Comparison of ENCODE assay signal across 19 cellular contexts in the genomic region with DNA sequence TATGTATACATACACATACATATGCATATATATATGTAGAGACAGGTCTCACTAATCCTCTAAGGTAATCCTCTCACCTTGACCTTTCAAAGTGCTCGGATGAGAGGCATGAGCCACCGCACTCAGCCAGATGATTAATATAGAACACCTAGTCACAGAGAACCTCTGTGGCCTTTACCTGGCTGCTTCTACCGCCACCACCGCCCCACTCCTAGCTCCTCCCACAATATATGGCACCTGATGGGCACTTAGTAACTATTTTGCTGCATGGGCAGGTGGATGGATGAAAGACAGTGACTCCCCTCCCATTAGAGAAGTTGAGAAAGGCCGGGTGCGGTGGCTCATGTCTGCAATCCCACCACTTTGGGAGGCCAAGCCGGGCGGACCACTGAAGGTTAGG. TPM values are rescaled to one million over a fixed set of nuclear protein-coding genes. Genes with fewer than 3 reads are reported as not detected.
A peak's percentile ranks its signal among the peaks of the same experiment; 100 is the strongest.
DNase-seq lines count a peak whose midpoint lies in the region; FAIRE-seq and TF ChIP-seq lines count a peak whose summit lies in the region.
"Had no signal": no experiment of that assay in that cellular context is flagged by ENCODE, and none has a peak within 500 bp of the region (broad histone marks: within the 10 kb centered on the region; RNA-seq: fewer than 3 reads in every experiment).

No MANE protein-coding gene starts in this region.

- H3K36me3 ChIP-seq in kidney (ENCODE audit: control insufficient read depth in 1 of 2, insufficient read depth in 2 of 2, low read length in 2 of 2) (no peaks in the 10 kb centered on the region), mucosa of rectum (ENCODE audit: control insufficient read depth in 2 of 2, insufficient read depth in 2 of 2, low read length in 2 of 2) (no peaks in the 10 kb centered on the region), transverse colon (no peaks in the 10 kb centered on the region)

- H3K9me3 ChIP-seq in kidney (ENCODE audit: control insufficient read depth in 1 of 2, low read length in 2 of 2) (no peaks in the 10 kb centered on the region), mucosa of rectum (ENCODE audit: control insufficient read depth in 2 of 2, low read length in 2 of 2) (no peaks in the 10 kb centered on the region), transverse colon (no peaks in the 10 kb centered on the region)
- H3K9me3 ChIP-seq: Caco-2 had no signal

- DNase-seq in kidney, result peak; percentile 41
- DNase-seq in transverse colon, result peak; percentile 62
- DNase-seq in GM20000 (ENCODE audit: low spot score), result no peak
- DNase-seq in activated CD8-positive, alpha-beta memory T cell treated with anti-CD3 and anti-CD28 coated beads, Interleukin-2, amount 50 U/mL, for 4 hours, result no peak
- no peak for DNase-seq in COLO668 (lab: John Stamatoyannopoulos, UW; ENCODE audit: unreplicated experiment)
- DNase-seq: C1 segment of cervical spinal cord; Caco-2; CD4-positive, alpha-beta memory T cell; DMS153; DND-41; H9 had no signal

- in situ Hi-C loops in transverse colon (cut with MboI; ENCODE audit: low pct_ligation_motif_present in 1 of 4, low pct_unique_long_range_greater_than_20kb in 1 of 4, low sequenced_read_pairs in 3 of 4), result no loop called here

- intact Hi-C loops in kidney (cut with DNase I) (no loop called here), transverse colon (cut with DNase I; ENCODE audit: low total_unique reads) (no loop called here)

- H3K9ac ChIP-seq in kidney (ENCODE audit: low read length in 2 of 2) (no peak overlapping the region), mucosa of rectum (ENCODE audit: low read depth in 1 of 2, low read length in 2 of 2) (peak overlapping the region in 1 of 2 donors; percentile 57)

- FAIRE-seq in kidney (lab: Jason Lieb, UNC), result no peak
- FAIRE-seq: G401.6, GM12892 had no signal

- H3K4me3 ChIP-seq in kidney (ENCODE audit: low read length in 2 of 2) (no peak overlapping the region), mucosa of rectum (ENCODE audit: low read length in 2 of 2) (no peak overlapping the region), transverse colon (no peak overlapping the region)
- H3K4me3 ChIP-seq: GM23338 had no signal

- peaks cover under 1 to 11% of the 10 kb centered on the region in 2 donors for H3K4me1 ChIP-seq in kidney (ENCODE audit: control insufficient read depth in 1 of 2, insufficient read depth in 1 of 2, low read depth in 1 of 2, low read length in 2 of 2)
- peaks cover 27 to 37% of the 10 kb centered on the region in 2 donors for H3K4me1 ChIP-seq in mucosa of rectum (ENCODE audit: control insufficient read depth in 2 of 2, insufficient read depth in 2 of 2, low read length in 2 of 2)
- peaks cover 0 to 46% (median 31%) of the 10 kb centered on the region in 4 donors for H3K4me1 ChIP-seq in transverse colon

- H3K27me3 ChIP-seq in mucosa of rectum (ENCODE audit: control insufficient read depth in 2 of 2, insufficient read depth in 2 of 2, low read length in 2 of 2) (no peaks in the 10 kb centered on the region), transverse colon (no peaks in the 10 kb centered on the region)

- H3K27ac ChIP-seq in kidney (ENCODE audit: low read depth in 2 of 2, low read length in 2 of 2) (no peak overlapping the region), mucosa of rectum (ENCODE audit: low read depth in 2 of 2, low read length in 2 of 2) (peak overlapping the region; percentile 43 to 58), transverse colon (peak overlapping the region; percentile 82 to 87 (median 84))

- 72 to 83% methylated on average over 2 to 7 of the region's 8 CpGs for WGBS in transverse colon (ENCODE audit: low coverage in 1 of 2), 2 donors

- no peak for TF ChIP-seq POLR2A in transverse colon (IDR thresholded peaks at IDR 0.05)

- TF ChIP-seq CTCF in kidney (IDR thresholded peaks at IDR 0.05; ENCODE audit: borderline replicate concordance, extremely low read depth, insufficient read depth) (no peak), transverse colon (IDR thresholded peaks at IDR 0.05) (no peak), GM20000 (IDR thresholded peaks at IDR 0.05; ENCODE audit: extremely low read depth, missing control alignments) (no peak)

- TF ChIP-seq EP300 in transverse colon (IDR thresholded peaks at IDR 0.05; ENCODE audit: low read depth), result no peak

RNA-seq across cellular contexts. Expression of a gene that starts 16.7 kb away (rescaled TPM):
- total RNA-seq in kidney (2.2 TPM), transverse colon (1,000 to 10,000 TPM in 1 of 4 donors, 100 to 1,000 TPM in 3; 138 to 3,342 (median 155) TPM)
- polyA plus RNA-seq in kidney (ENCODE audit: insufficient read depth, low read depth, low replicate concordance), result 2.6 TPM
- total RNA-seq: A172; A673; CD4-positive, alpha-beta memory T cell; H4 had no signal
- polyA plus RNA-seq: BJ; CD4-positive, alpha-beta memory T cell had no signal

RNA-seq across cellular contexts. Expression of a gene that starts 57.0 kb away (rescaled TPM):
- total RNA-seq in kidney (11.1 TPM), transverse colon (10 to 100 TPM in 1 of 4 donors, 1 to 10 TPM in 3; 5.6 to 91.3 (median 7.0) TPM)
- 34.8 TPM for polyA plus RNA-seq in kidney (ENCODE audit: insufficient read depth, low read depth, low replicate concordance)
- total RNA-seq: A172; A673; Caco-2; CD4-positive, alpha-beta memory T cell; H4 had no signal
- polyA plus RNA-seq: CD4-positive, alpha-beta memory T cell had no signal

Comparison
In these comparisons a context has a peak if more than half of its experiments do, and no peak if none do; other contexts are left out.
1. DNase-seq: peak in kidney (single experiment) and transverse colon (single experiment); none in GM20000 (single experiment), activated CD8-positive, alpha-beta memory T cell treated with anti-CD3 and anti-CD28 coated beads, Interleukin-2, amount 50 U/mL, for 4 hours (single experiment) and COLO668 (single experiment).
2. H3K27ac ChIP-seq: peak in mucosa of rectum (2 of 2) and transverse colon (4 of 4); none in kidney (0 of 2).
3. RNA of a gene that starts 16.7 kb away (total RNA-seq): 138 to 3,342 TPM in transverse colon; 2.2 TPM in kidney (single experiment); every median in the first group is over 10 times any median in the second.